6 cellular contexts compared by ENCODE assay signal in genomic region chr7:12136545-12136944, GRCh38.
"Had no signal": no experiment of that assay in that cellular context is flagged by ENCODE, and none has a peak within 500 bp of the region (broad histone marks: within the 10 kb centered on the region; RNA-seq: fewer than 3 reads in every experiment).

No MANE protein-coding gene starts in this region.

- FAIRE-seq: H1, HTR-8/SVneo had no signal

- H3K4me2 ChIP-seq: GM23338 had no signal

- ATAC-seq: GM23338 had no signal

- DNase-seq: H9, HFFc6, KG1 had no signal

- H3K4me3 ChIP-seq: GM23338 had no signal
